17 cellular contexts compared by ENCODE assay signal in genomic region chr9:20614602-20615216, GRCh38.
"Had no signal": no experiment of that assay in that cellular context is flagged by ENCODE, and none has a peak within 500 bp of the region (broad histone marks: within the 10 kb centered on the region; RNA-seq: fewer than 3 reads in every experiment).

No MANE protein-coding gene starts in this region.

- H3K27ac Mint-ChIP-seq: activated CD4-positive, alpha-beta T cell treated with anti-CD3 and anti-CD28 coated beads, Interleukin-2, amount 10 ng/mL, durations not matched to agents 7 days and 5 days; activated naive CD4-positive, alpha-beta T cell treated with anti-CD3 and anti-CD28 coated beads, Interleukin-2, amount 50 U/mL, for 24 hours; immature natural killer cell; natural killer cell had no signal

- H3K27me3 Mint-ChIP-seq: activated CD4-positive, alpha-beta T cell treated with anti-CD3 and anti-CD28 coated beads, Interleukin-2, amount 10 ng/mL, durations not matched to agents 7 days and 5 days; activated naive CD4-positive, alpha-beta T cell treated with anti-CD3 and anti-CD28 coated beads, Interleukin-2, amount 50 U/mL, for 24 hours; central memory CD8-positive, alpha-beta T cell had no signal

- DNase-seq: activated CD4-positive, alpha-beta T cell treated with anti-CD3 and anti-CD28 coated beads, Interleukin-2, amount 10 ng/mL, durations not matched to agents 7 days and 5 days; activated CD8-positive, alpha-beta memory T cell treated with anti-CD3 and anti-CD28 coated beads, Interleukin-2, amount 50 U/mL, for 48 hours; effector memory CD4-positive, alpha-beta T cell; foreskin keratinocyte; immature natural killer cell; kidney glomerular epithelial cell; left lung; natural killer cell; retina; sigmoid colon; stimulated activated CD4-positive, alpha-beta T cell treated with anti-CD3 and anti-CD28 coated beads, Interleukin-4, amount 100 ng/mL, for 1 hour; stimulated activated naive CD4-positive, alpha-beta T cell; substantia nigra; thyroid gland; upper lobe of right lung had no signal

- H3K4me3 Mint-ChIP-seq: activated CD4-positive, alpha-beta T cell treated with anti-CD3 and anti-CD28 coated beads, Interleukin-2, amount 10 ng/mL, durations not matched to agents 7 days and 5 days; activated naive CD4-positive, alpha-beta T cell treated with anti-CD3 and anti-CD28 coated beads, Interleukin-2, amount 50 U/mL, for 24 hours; central memory CD8-positive, alpha-beta T cell; immature natural killer cell; natural killer cell had no signal

- H3K36me3 Mint-ChIP-seq: immature natural killer cell, natural killer cell had no signal

- H3K9me3 Mint-ChIP-seq: activated CD4-positive, alpha-beta T cell treated with anti-CD3 and anti-CD28 coated beads, Interleukin-2, amount 10 ng/mL, durations not matched to agents 7 days and 5 days; activated naive CD4-positive, alpha-beta T cell treated with anti-CD3 and anti-CD28 coated beads, Interleukin-2, amount 50 U/mL, for 24 hours; central memory CD8-positive, alpha-beta T cell; immature natural killer cell; natural killer cell had no signal

- ATAC-seq: foreskin keratinocyte, left lung, natural killer cell, upper lobe of right lung had no signal
